Comparison of ENCODE assay signal across 1 cellular context in the genomic region with DNA sequence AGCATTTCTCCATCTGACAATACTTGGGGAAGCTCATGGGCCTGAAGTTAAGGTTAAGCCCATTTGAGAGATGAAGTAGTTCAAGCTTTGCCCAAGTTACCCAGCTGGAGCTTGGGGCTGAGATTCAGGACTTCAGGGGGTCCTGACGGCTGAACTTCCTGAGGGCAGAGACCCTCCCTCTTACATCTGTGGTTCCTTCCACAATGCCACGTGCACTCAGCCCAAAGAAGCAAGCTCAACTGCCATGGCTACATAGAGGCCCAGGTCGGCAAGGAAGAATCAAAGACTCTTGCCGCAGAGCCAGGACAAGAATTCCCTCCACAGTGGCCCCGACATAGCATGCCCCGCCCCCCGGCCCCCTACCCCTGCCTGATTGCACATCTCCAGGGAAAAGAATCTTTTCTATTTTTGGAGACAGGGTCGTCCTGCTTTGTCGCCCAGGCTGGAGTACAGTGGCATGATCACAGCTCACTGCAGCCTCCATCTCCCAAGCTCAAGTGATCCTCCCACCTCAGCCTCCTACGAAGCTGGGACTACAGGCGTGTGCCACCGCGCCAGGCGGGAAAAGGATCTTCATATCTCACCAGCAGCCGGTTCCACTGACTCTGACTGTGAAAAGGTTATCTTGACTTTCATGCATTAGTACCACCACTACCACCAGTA.
TF ChIP-seq lines count a peak whose summit lies in the region.

No MANE protein-coding gene starts in this region.

TF ChIP-seq in SK-N-SH treated with all-trans-retinoic acid at 6 μM for 48 hours, 23 proteins besides CTCF, POLR2A, EP300 and RAD21 (continued from another document):
- TF ChIP-seq, protein P1, sequence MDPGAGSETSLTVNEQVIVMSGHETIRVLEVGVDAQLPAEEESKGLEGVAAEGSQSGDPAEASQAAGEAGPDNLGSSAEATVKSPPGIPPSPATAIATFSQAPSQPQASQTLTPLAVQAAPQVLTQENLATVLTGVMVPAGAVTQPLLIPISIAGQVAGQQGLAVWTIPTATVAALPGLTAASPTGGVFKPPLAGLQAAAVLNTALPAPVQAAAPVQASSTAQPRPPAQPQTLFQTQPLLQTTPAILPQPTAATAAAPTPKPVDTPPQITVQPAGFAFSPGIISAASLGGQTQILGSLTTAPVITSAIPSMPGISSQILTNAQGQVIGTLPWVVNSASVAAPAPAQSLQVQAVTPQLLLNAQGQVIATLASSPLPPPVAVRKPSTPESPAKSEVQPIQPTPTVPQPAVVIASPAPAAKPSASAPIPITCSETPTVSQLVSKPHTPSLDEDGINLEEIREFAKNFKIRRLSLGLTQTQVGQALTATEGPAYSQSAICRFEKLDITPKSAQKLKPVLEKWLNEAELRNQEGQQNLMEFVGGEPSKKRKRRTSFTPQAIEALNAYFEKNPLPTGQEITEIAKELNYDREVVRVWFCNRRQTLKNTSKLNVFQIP (CRISPR knock-in tag; IDR thresholded peaks at IDR 0.05; ENCODE audit: borderline replicate concordance, low read depth): no peak
- TF ChIP-seq, protein P2, sequence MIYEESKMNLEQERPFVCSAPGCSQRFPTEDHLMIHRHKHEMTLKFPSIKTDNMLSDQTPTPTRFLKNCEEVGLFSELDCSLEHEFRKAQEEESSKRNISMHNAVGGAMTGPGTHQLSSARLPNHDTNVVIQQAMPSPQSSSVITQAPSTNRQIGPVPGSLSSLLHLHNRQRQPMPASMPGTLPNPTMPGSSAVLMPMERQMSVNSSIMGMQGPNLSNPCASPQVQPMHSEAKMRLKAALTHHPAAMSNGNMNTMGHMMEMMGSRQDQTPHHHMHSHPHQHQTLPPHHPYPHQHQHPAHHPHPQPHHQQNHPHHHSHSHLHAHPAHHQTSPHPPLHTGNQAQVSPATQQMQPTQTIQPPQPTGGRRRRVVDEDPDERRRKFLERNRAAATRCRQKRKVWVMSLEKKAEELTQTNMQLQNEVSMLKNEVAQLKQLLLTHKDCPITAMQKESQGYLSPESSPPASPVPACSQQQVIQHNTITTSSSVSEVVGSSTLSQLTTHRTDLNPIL (CRISPR knock-in tag; IDR thresholded peaks at IDR 0.05; ENCODE audit: low read depth): no peak
- TF ChIP-seq ZNF70 (CRISPR knock-in tag; IDR thresholded peaks at IDR 0.05) (no peak), PPARA (CRISPR knock-in tag; IDR thresholded peaks at IDR 0.05; ENCODE audit: borderline replicate concordance) (no peak), RARB (CRISPR knock-in tag; IDR thresholded peaks at IDR 0.05) (no peak), ISL1 (CRISPR knock-in tag; IDR thresholded peaks at IDR 0.05) (no peak), ZNF8 (CRISPR knock-in tag; IDR thresholded peaks at IDR 0.05) (no peak), BACH2 (CRISPR knock-in tag; IDR thresholded peaks at IDR 0.05; ENCODE audit: borderline replicate concordance) (no peak), TSHZ2 (CRISPR knock-in tag; IDR thresholded peaks at IDR 0.05) (no peak)
